ENCODE assay signal across 22 cellular contexts in the genomic region with DNA sequence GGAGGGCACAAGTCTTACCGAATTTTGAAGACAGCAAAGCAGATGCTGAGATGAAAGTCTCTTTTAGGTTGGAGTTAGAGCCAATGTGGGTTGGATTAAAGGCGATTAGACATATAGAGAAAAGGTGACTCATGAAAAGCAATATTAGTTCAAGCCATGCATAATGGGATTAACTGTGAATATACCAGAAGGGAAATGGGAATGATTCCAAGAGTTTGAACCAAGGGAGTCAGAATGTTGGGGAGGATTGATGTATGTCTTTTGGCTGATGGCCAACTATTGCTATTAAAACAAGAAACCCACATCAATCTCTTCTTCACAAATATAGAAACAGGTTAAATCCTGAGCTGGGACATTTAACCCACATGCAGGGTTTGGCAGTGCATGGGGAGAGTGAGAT. TPM values are rescaled to one million over a fixed set of nuclear protein-coding genes. Genes with fewer than 3 reads are reported as not detected.
DNase-seq lines count a peak whose midpoint lies in the region; TF ChIP-seq lines count a peak whose summit lies in the region.
"Had no signal": no experiment of that assay in that cellular context is flagged by ENCODE, and none has a peak within 500 bp of the region (broad histone marks: within the 10 kb centered on the region; RNA-seq: fewer than 3 reads in every experiment).

No MANE protein-coding gene starts in this region.

- CTCF ChIA-PET in HEK293 (lab: Yijun Ruan, JAX), result interaction anchor here (1.0 to 1.2 kb wide), 2 partner anchors 9 to 42 kb away, joined by 4 read pairs; no protein-coding TSS in a partner anchor

- no peak for TF ChIP-seq CTCF in HEK293 (tag by site-specific recombination; IDR thresholded peaks at IDR 0.05)
- no peak for TF ChIP-seq CTCF in esophagus muscularis mucosa (IDR thresholded peaks at IDR 0.05)
- no peak for TF ChIP-seq CTCF in vagina (IDR thresholded peaks at IDR 0.05)

- TF ChIP-seq POLR2A in esophagus muscularis mucosa (IDR thresholded peaks at IDR 0.05; ENCODE audit: low read depth) (no peak), vagina (IDR thresholded peaks at IDR 0.05) (no peak)

- DNase-seq in NCI-H446 (lab: John Stamatoyannopoulos, UW) (peak; percentile 11 to 56), esophagus muscularis mucosa (ENCODE audit: extremely low spot score) (peak; percentile 7), vagina (ENCODE audit: extremely low spot score in 2 of 2) (no peak)
- DNase-seq in activated CD8-positive, alpha-beta memory T cell treated with anti-CD3 and anti-CD28 coated beads for 24 hours, result no peak
- no peak for DNase-seq in activated CD4-positive, CD25-positive, alpha-beta regulatory T cell treated with anti-CD3 and anti-CD28 coated beads, Interleukin-2, amount 50 U/mL, for 72 hours
- DNase-seq: activated naive CD4-positive, alpha-beta T cell treated with anti-CD3 and anti-CD28 coated beads, Interleukin-2, amount 50 U/mL, for 16 hours; activated T-cell treated with anti-CD3 and anti-CD28 coated beads, Interleukin-2, amount 50 U/mL, for 72 hours; AML-193; NCI-H1436; NCI-H2171; stimulated activated CD4-positive, alpha-beta T cell treated with anti-CD3 and anti-CD28 coated beads, Interleukin-2, amount 100 ng/mL, for 48 hours; T-helper 9 cell had no signal

- H3K9me3 ChIP-seq in HEK293 (ENCODE audit: control insufficient read depth, insufficient read depth, low read depth, low read length) (no peaks in the 10 kb centered on the region), esophagus muscularis mucosa (no peaks in the 10 kb centered on the region), vagina (no peaks in the 10 kb centered on the region)

- H3K36me3 ChIP-seq in HEK293 (ENCODE audit: control insufficient read depth in 2 of 2, insufficient read depth in 1 of 2, low read length in 2 of 2) (no peaks in the 10 kb centered on the region), esophagus muscularis mucosa (peaks cover 0 to 7% (median 0%) of the 10 kb centered on the region in 4 donors), rectal smooth muscle tissue (ENCODE audit: control insufficient read depth, insufficient read depth, low read length) (peaks cover 4% of the 10 kb centered on the region), vagina (no peaks in the 10 kb centered on the region)
- H3K36me3 ChIP-seq: tibial nerve had no signal

- H3K27ac ChIP-seq in HEK293 (ENCODE audit: extremely low read depth, low read depth, low read length) (no peak overlapping the region), esophagus muscularis mucosa (replicated peaks in 1 of 4) (no peak overlapping the region), rectal smooth muscle tissue (ENCODE audit: low read depth, low read length) (no peak overlapping the region), vagina (no peak overlapping the region)
- H3K27ac ChIP-seq: tibial nerve had no signal

- no peak overlapping the region for H3K9ac ChIP-seq in rectal smooth muscle tissue (ENCODE audit: low read length)

- intact Hi-C loops in esophagus muscularis mucosa (cut with DNase I) (no loop called here), vagina (cut with DNase I) (no loop called here)

- H3K27me3 ChIP-seq in esophagus muscularis mucosa, result no peaks in the 10 kb centered on the region
- H3K27me3 ChIP-seq in rectal smooth muscle tissue (ENCODE audit: control insufficient read depth, insufficient read depth, low read length), result no peaks in the 10 kb centered on the region
- H3K27me3 ChIP-seq in vagina, result no peaks in the 10 kb centered on the region
- H3K27me3 ChIP-seq: tibial nerve had no signal

- H3K4me1 ChIP-seq in HEK293 (ENCODE audit: control insufficient read depth, insufficient read depth, low read length), result peaks cover 9% of the 10 kb centered on the region; the same call in 1 of the 2 replicates
- peaks cover 11 to 32% (median 22%) of the 10 kb centered on the region in 4 donors for H3K4me1 ChIP-seq in esophagus muscularis mucosa
- no peaks in the 10 kb centered on the region for H3K4me1 ChIP-seq in rectal smooth muscle tissue (ENCODE audit: control insufficient read depth, insufficient read depth, low read length)
- peaks cover 9% of the 10 kb centered on the region for H3K4me1 ChIP-seq in vagina

- H3K4me3 ChIP-seq in HEK293 (ENCODE audit: low read depth, low read length) (no peak overlapping the region), esophagus muscularis mucosa (no peak overlapping the region), rectal smooth muscle tissue (ENCODE audit: low read length) (peak overlapping the region; percentile 48), vagina (no peak overlapping the region)
- H3K4me3 ChIP-seq: tibial nerve had no signal

- POLR2A ChIA-PET in HEK293 (lab: Yijun Ruan, JAX), result no interaction called here

- 63% methylated on average over 2 of the region's 2 CpGs for WGBS in esophagus muscularis mucosa

- no peak for TF ChIP-seq EP300 in esophagus muscularis mucosa (IDR thresholded peaks at IDR 0.05)

TF ChIP-seq in HEK293, 187 proteins besides CTCF, POLR2A, EP300 and RAD21:
- TF ChIP-seq, protein P1, sequence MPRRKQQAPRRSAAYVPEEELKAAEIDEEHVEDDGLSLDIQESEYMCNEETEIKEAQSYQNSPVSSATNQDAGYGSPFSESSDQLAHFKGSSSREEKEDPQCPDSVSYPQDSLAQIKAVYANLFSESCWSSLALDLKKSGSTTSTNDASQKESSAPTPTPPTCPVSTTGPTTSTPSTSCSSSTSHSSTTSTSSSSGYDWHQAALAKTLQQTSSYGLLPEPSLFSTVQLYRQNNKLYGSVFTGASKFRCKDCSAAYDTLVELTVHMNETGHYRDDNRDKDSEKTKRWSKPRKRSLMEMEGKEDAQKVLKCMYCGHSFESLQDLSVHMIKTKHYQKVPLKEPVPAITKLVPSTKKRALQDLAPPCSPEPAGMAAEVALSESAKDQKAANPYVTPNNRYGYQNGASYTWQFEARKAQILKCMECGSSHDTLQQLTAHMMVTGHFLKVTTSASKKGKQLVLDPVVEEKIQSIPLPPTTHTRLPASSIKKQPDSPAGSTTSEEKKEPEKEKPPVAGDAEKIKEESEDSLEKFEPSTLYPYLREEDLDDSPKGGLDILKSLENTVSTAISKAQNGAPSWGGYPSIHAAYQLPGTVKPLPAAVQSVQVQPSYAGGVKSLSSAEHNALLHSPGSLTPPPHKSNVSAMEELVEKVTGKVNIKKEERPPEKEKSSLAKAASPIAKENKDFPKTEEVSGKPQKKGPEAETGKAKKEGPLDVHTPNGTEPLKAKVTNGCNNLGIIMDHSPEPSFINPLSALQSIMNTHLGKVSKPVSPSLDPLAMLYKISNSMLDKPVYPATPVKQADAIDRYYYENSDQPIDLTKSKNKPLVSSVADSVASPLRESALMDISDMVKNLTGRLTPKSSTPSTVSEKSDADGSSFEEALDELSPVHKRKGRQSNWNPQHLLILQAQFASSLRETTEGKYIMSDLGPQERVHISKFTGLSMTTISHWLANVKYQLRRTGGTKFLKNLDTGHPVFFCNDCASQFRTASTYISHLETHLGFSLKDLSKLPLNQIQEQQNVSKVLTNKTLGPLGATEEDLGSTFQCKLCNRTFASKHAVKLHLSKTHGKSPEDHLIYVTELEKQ (tag by site-specific recombination; IDR thresholded peaks at IDR 0.05; ENCODE audit: borderline replicate concordance), result no peak
- TF ChIP-seq, protein P2, sequence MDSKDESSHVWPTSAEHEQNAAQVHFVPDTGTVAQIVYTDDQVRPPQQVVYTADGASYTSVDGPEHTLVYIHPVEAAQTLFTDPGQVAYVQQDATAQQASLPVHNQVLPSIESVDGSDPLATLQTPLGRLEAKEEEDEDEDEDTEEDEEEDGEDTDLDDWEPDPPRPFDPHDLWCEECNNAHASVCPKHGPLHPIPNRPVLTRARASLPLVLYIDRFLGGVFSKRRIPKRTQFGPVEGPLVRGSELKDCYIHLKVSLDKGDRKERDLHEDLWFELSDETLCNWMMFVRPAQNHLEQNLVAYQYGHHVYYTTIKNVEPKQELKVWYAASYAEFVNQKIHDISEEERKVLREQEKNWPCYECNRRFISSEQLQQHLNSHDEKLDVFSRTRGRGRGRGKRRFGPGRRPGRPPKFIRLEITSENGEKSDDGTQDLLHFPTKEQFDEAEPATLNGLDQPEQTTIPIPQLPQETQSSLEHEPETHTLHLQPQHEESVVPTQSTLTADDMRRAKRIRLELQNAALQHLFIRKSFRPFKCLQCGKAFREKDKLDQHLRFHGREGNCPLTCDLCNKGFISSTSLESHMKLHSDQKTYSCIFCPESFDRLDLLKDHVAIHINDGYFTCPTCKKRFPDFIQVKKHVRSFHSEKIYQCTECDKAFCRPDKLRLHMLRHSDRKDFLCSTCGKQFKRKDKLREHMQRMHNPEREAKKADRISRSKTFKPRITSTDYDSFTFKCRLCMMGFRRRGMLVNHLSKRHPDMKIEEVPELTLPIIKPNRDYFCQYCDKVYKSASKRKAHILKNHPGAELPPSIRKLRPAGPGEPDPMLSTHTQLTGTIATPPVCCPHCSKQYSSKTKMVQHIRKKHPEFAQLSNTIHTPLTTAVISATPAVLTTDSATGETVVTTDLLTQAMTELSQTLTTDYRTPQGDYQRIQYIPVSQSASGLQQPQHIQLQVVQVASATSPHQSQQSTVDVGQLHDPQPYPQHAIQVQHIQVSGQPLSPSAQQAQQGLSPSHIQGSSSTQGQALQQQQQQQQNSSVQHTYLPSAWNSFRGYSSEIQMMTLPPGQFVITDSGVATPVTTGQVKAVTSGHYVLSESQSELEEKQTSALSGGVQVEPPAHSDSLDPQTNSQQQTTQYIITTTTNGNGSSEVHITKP (tag by site-specific recombination; IDR thresholded peaks at IDR 0.05), result 0 out of 2 replicates have a peak, but pooled peaks have one; percentile 19
- TF ChIP-seq EGR2 (tag by site-specific recombination; IDR thresholded peaks at IDR 0.05; ENCODE audit: low read depth) (no peak), ZNF776 (tag by site-specific recombination; IDR thresholded peaks at IDR 0.05; ENCODE audit: borderline replicate concordance) (no peak)

RNA-seq across cellular contexts. Expression of a gene that starts 1.2 kb away (rescaled TPM):
- total RNA-seq in esophagus muscularis mucosa (1 to 10 TPM in 1 of 4 donors, under 1 TPM in 1, not detected in 2; 0.83 to 1.1 TPM), vagina (22.8 TPM)
- total RNA-seq: activated CD8-positive, alpha-beta memory T cell treated with anti-CD3 and anti-CD28 coated beads for 36 hours; activated T-cell treated with anti-CD3 and anti-CD28 coated beads, Interleukin-2, amount 50 U/mL, for 72 hours; Daoy; fibroblast of lung; M059J; neural crest cell; posterior vena cava; tibial nerve had no signal

RNA-seq across cellular contexts. Expression of a gene that starts 43.8 kb away (rescaled TPM):
- total RNA-seq in esophagus muscularis mucosa (not detected), vagina (not detected)
- total RNA-seq: Daoy, fibroblast of lung, left lobe of liver, neural crest cell, posterior vena cava, tibial nerve had no signal

RNA-seq across cellular contexts. Expression of a gene that starts 55.8 kb away (rescaled TPM):
- 10 to 100 TPM; 20.3 to 42.7 (median 21.9) TPM for total RNA-seq in esophagus muscularis mucosa
- 92.6 TPM for total RNA-seq in vagina

Comparison
In these comparisons a context has a peak if more than half of its experiments do, and no peak if none do; other contexts are left out.
1. DNase-seq: peak in NCI-H446 (2 of 2) and esophagus muscularis mucosa (single experiment); none in vagina (0 of 2), activated CD8-positive, alpha-beta memory T cell treated with anti-CD3 and anti-CD28 coated beads for 24 hours (single experiment) and activated CD4-positive, CD25-positive, alpha-beta regulatory T cell treated with anti-CD3 and anti-CD28 coated beads, Interleukin-2, amount 50 U/mL, for 72 hours (single experiment).
2. RNA of a gene that starts 1.2 kb away (total RNA-seq): 22.8 TPM in vagina (single experiment); 0.83 to 1.1 TPM in esophagus muscularis mucosa; every median in the first group is over 10 times any median in the second.